18 cellular contexts compared by ENCODE assay signal in genomic region chr10:123998197-123999141, GRCh38.
A peak's percentile ranks its signal among the peaks of the same experiment; 100 is the strongest.
DNase-seq lines count a peak whose midpoint lies in the region; ATAC-seq and TF ChIP-seq lines count a peak whose summit lies in the region.
"Had no signal": no experiment of that assay in that cellular context is flagged by ENCODE, and none has a peak within 500 bp of the region (broad histone marks: within the 10 kb centered on the region; RNA-seq: fewer than 3 reads in every experiment).

No MANE protein-coding gene starts in this region.

- H3K4me3 ChIP-seq in liver (ENCODE audit: low read depth in 1 of 3, low read length in 3 of 3) (no peak overlapping the region), upper lobe of right lung (no peak overlapping the region)
- H3K4me3 ChIP-seq: ascending aorta, suprapubic skin had no signal

- peaks cover 32% of the 10 kb centered on the region for H3K27me3 Mint-ChIP-seq in activated CD8-positive, alpha-beta memory T cell treated with anti-CD3 and anti-CD28 coated beads, Interleukin-2, amount 10 ng/mL, durations not matched to agents 7 days and 5 days
- peaks cover 18% of the 10 kb centered on the region for H3K27me3 Mint-ChIP-seq in brain

- H3K27ac ChIP-seq in liver (ENCODE audit: low read depth in 1 of 2, low read length in 2 of 2) (peak overlapping the region; percentile 4 to 68), upper lobe of right lung (peak overlapping the region; percentile 17)
- H3K27ac ChIP-seq: ascending aorta, suprapubic skin, VCaP had no signal

- no peak overlapping the region for H3K4me3 Mint-ChIP-seq in activated CD8-positive, alpha-beta memory T cell treated with anti-CD3 and anti-CD28 coated beads, Interleukin-2, amount 10 ng/mL, durations not matched to agents 7 days and 5 days
- H3K4me3 Mint-ChIP-seq in brain, result no peak overlapping the region
- H3K4me3 Mint-ChIP-seq: CD8-positive, alpha-beta T cell; naive thymus-derived CD4-positive, alpha-beta T cell had no signal

- CTCF ChIA-PET in activated CD8-positive, alpha-beta memory T cell treated with anti-CD3 and anti-CD28 coated beads, Interleukin-2, amount 10 ng/mL, durations not matched to agents 7 days and 5 days (lab: Charles Lee), result interaction anchor here (10.0 kb wide), 1 partner anchor 391 kb away, joined by 146 read pairs; no protein-coding TSS in a partner anchor

- no peaks in the 10 kb centered on the region for H3K36me3 Mint-ChIP-seq in activated CD8-positive, alpha-beta memory T cell treated with anti-CD3 and anti-CD28 coated beads, Interleukin-2, amount 10 ng/mL, durations not matched to agents 7 days and 5 days
- H3K36me3 Mint-ChIP-seq in brain, result no peaks in the 10 kb centered on the region
- H3K36me3 Mint-ChIP-seq: CD8-positive, alpha-beta T cell; naive thymus-derived CD4-positive, alpha-beta T cell had no signal

- TF ChIP-seq RAD21 in liver (IDR thresholded peaks at IDR 0.05), result no peak

- no peak for ATAC-seq in activated CD8-positive, alpha-beta memory T cell treated with anti-CD3 and anti-CD28 coated beads, Interleukin-2, amount 10 ng/mL, durations not matched to agents 7 days and 5 days
- ATAC-seq in upper lobe of right lung (no peak), Right ventricle myocardium inferior (no peak)
- ATAC-seq: CD8-positive, alpha-beta T cell; esophagus mucosa had no signal

- TF ChIP-seq CTCF in brain (conservative IDR thresholded peaks at IDR 0.05) (no peak), liver (IDR thresholded peaks at IDR 0.05; ENCODE audit: low read depth, low read length, missing input control) (no peak), upper lobe of right lung (IDR thresholded peaks at IDR 0.05) (no peak)

- H3K27ac Mint-ChIP-seq in activated CD8-positive, alpha-beta memory T cell treated with anti-CD3 and anti-CD28 coated beads, Interleukin-2, amount 10 ng/mL, durations not matched to agents 7 days and 5 days, result no peak overlapping the region
- H3K27ac Mint-ChIP-seq in brain, result peak overlapping the region in 3 of 5 experiments; percentile 21 to 52 (median 40)
- H3K27ac Mint-ChIP-seq: CD8-positive, alpha-beta T cell had no signal

- H3K27me3 ChIP-seq in liver (ENCODE audit: control insufficient read depth in 4 of 4, insufficient read depth in 4 of 4, low read length in 3 of 4), result peaks cover 0 to 6% (median 3%) of the 10 kb centered on the region in 4 donors
- H3K27me3 ChIP-seq in upper lobe of right lung, result peaks cover 9% of the 10 kb centered on the region
- H3K27me3 ChIP-seq: ascending aorta had no signal

- peak; percentile 27 for DNase-seq in activated CD8-positive, alpha-beta memory T cell treated with anti-CD3 and anti-CD28 coated beads, Interleukin-2, amount 10 ng/mL, durations not matched to agents 7 days and 5 days
- DNase-seq in activated CD8-positive, alpha-beta memory T cell treated with anti-CD3 and anti-CD28 coated beads, Interleukin-2, amount 50 U/mL, for 4 hours, result no peak
- DNase-seq in upper lobe of right lung (peak; percentile 40), cardiac septum (ENCODE audit: low spot score) (no peak), Right ventricle myocardium inferior (ENCODE audit: missing footprints) (no peak), HuH-7 (ENCODE audit: low spot score) (no peak)
- DNase-seq: activated gamma-delta T cell treated with Interleukin-2 at 50 U/mL for 16 hours, dermis blood vessel endothelial cell, left cardiac atrium, NCI-H1105 treated with DMSO at 0.1 percent for 48 hours had no signal

- no peaks in the 10 kb centered on the region for H3K36me3 ChIP-seq in liver (ENCODE audit: control insufficient read depth in 4 of 4, insufficient read depth in 3 of 4, low read depth in 1 of 4, low read length in 3 of 4)
- H3K36me3 ChIP-seq in upper lobe of right lung, result no peaks in the 10 kb centered on the region
- H3K36me3 ChIP-seq: ascending aorta, suprapubic skin had no signal

- H3K4me1 ChIP-seq in liver (ENCODE audit: control insufficient read depth in 4 of 4, insufficient read depth in 4 of 4, low read length in 3 of 4) (peaks cover 0 to 14% (median 2%) of the 10 kb centered on the region in 4 donors), upper lobe of right lung (peaks cover 28% of the 10 kb centered on the region)

- WGBS in liver, result 92% methylated on average over 11 of the region's 11 CpGs

- H3K9me3 ChIP-seq in liver (ENCODE audit: control insufficient read depth in 4 of 4, low read length in 3 of 4) (no peaks in the 10 kb centered on the region), upper lobe of right lung (no peaks in the 10 kb centered on the region)
- H3K9me3 ChIP-seq: ascending aorta, suprapubic skin had no signal

- intact Hi-C loops in upper lobe of right lung (cut with DNase I), result no loop called here
- intact Hi-C loops in cardiac septum (cut with DNase I), result loop anchor here (5.0 kb wide), 1 partner anchor 264 kb away; no protein-coding TSS in a partner anchor
- intact Hi-C loops in Right ventricle myocardium inferior (cut with DNase I), result no loop called here

- H3K9ac ChIP-seq in liver (ENCODE audit: low read depth in 1 of 2, low read length in 2 of 2), result no peak overlapping the region

- H3K4me1 Mint-ChIP-seq in activated CD8-positive, alpha-beta memory T cell treated with anti-CD3 and anti-CD28 coated beads, Interleukin-2, amount 10 ng/mL, durations not matched to agents 7 days and 5 days, result peaks cover 5% of the 10 kb centered on the region
- peaks cover 41% of the 10 kb centered on the region for H3K4me1 Mint-ChIP-seq in brain

- H3K9me3 Mint-ChIP-seq in activated CD8-positive, alpha-beta memory T cell treated with anti-CD3 and anti-CD28 coated beads, Interleukin-2, amount 10 ng/mL, durations not matched to agents 7 days and 5 days (ENCODE audit: low read depth), result no peaks in the 10 kb centered on the region
- peaks cover 0 to 2% (median 0%) of the 10 kb centered on the region in 5 experiments for H3K9me3 Mint-ChIP-seq in brain
- H3K9me3 Mint-ChIP-seq: CD8-positive, alpha-beta T cell had no signal

TF ChIP-seq in liver, 16 proteins besides CTCF, POLR2A, EP300 and RAD21:
- TF ChIP-seq, protein P1, sequence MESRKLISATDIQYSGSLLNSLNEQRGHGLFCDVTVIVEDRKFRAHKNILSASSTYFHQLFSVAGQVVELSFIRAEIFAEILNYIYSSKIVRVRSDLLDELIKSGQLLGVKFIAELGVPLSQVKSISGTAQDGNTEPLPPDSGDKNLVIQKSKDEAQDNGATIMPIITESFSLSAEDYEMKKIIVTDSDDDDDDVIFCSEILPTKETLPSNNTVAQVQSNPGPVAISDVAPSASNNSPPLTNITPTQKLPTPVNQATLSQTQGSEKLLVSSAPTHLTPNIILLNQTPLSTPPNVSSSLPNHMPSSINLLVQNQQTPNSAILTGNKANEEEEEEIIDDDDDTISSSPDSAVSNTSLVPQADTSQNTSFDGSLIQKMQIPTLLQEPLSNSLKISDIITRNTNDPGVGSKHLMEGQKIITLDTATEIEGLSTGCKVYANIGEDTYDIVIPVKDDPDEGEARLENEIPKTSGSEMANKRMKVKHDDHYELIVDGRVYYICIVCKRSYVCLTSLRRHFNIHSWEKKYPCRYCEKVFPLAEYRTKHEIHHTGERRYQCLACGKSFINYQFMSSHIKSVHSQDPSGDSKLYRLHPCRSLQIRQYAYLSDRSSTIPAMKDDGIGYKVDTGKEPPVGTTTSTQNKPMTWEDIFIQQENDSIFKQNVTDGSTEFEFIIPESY (IDR thresholded peaks at IDR 0.05), result no peak
- TF ChIP-seq ATF3 (IDR thresholded peaks at IDR 0.05) (no peak), HNF4G (IDR thresholded peaks at IDR 0.05) (no peak), SP1 (IDR thresholded peaks at IDR 0.05) (no peak), GABPA (IDR thresholded peaks at IDR 0.05 in 1 of 2, conservative IDR thresholded peaks at IDR 0.05 in 1 of 2) (no peak), EGR1 (IDR thresholded peaks at IDR 0.05; ENCODE audit: low read depth in 2 of 2) (no peak), MAX (IDR thresholded peaks at IDR 0.05) (no peak), FOXA1 (IDR thresholded peaks at IDR 0.05) (no peak), NR2F2 (IDR thresholded peaks at IDR 0.05) (no peak), FOXA2 (IDR thresholded peaks at IDR 0.05) (no peak), JUND (IDR thresholded peaks at IDR 0.05) (no peak), YY1 (IDR thresholded peaks at IDR 0.05) (no peak), HNF4A (conservative IDR thresholded peaks at IDR 0.05) (no peak), RXRA (IDR thresholded peaks at IDR 0.05) (no peak), TAF1 (conservative IDR thresholded peaks at IDR 0.05) (no peak)
- TF ChIP-seq, protein P2, sequence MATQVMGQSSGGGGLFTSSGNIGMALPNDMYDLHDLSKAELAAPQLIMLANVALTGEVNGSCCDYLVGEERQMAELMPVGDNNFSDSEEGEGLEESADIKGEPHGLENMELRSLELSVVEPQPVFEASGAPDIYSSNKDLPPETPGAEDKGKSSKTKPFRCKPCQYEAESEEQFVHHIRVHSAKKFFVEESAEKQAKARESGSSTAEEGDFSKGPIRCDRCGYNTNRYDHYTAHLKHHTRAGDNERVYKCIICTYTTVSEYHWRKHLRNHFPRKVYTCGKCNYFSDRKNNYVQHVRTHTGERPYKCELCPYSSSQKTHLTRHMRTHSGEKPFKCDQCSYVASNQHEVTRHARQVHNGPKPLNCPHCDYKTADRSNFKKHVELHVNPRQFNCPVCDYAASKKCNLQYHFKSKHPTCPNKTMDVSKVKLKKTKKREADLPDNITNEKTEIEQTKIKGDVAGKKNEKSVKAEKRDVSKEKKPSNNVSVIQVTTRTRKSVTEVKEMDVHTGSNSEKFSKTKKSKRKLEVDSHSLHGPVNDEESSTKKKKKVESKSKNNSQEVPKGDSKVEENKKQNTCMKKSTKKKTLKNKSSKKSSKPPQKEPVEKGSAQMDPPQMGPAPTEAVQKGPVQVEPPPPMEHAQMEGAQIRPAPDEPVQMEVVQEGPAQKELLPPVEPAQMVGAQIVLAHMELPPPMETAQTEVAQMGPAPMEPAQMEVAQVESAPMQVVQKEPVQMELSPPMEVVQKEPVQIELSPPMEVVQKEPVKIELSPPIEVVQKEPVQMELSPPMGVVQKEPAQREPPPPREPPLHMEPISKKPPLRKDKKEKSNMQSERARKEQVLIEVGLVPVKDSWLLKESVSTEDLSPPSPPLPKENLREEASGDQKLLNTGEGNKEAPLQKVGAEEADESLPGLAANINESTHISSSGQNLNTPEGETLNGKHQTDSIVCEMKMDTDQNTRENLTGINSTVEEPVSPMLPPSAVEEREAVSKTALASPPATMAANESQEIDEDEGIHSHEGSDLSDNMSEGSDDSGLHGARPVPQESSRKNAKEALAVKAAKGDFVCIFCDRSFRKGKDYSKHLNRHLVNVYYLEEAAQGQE (IDR thresholded peaks at IDR 0.05), result no peak
TF ChIP-seq in liver: peak in this region for 0.

Comparison
In these comparisons a context has a peak if more than half of its experiments do, and no peak if none do; other contexts are left out.
1. DNase-seq: peak in activated CD8-positive, alpha-beta memory T cell treated with anti-CD3 and anti-CD28 coated beads, Interleukin-2, amount 10 ng/mL, durations not matched to agents 7 days and 5 days (single experiment) and upper lobe of right lung (single experiment); none in activated CD8-positive, alpha-beta memory T cell treated with anti-CD3 and anti-CD28 coated beads, Interleukin-2, amount 50 U/mL, for 4 hours (single experiment), cardiac septum (single experiment), Right ventricle myocardium inferior (single experiment) and HuH-7 (single experiment).